In genomic region chr20:33990075-33990474, GRCh38 we compare ENCODE assay signal across 12 cellular contexts. TPM values are rescaled to one million over a fixed set of nuclear protein-coding genes. Genes with fewer than 3 reads are reported as not detected.
DNase-seq lines count a peak whose midpoint lies in the region; ATAC-seq and TF ChIP-seq lines count a peak whose summit lies in the region.
"Had no signal": no experiment of that assay in that cellular context is flagged by ENCODE, and none has a peak within 500 bp of the region (broad histone marks: within the 10 kb centered on the region; RNA-seq: fewer than 3 reads in every experiment).

No MANE protein-coding gene starts in this region.

- no peaks in the 10 kb centered on the region for H3K36me3 ChIP-seq in CD4-positive, CD25-positive, alpha-beta regulatory T cell (ENCODE audit: control insufficient read depth, insufficient read depth, low read length)
- no peaks in the 10 kb centered on the region for H3K36me3 ChIP-seq in right atrium auricular region

- H3K9me3 ChIP-seq in CD4-positive, CD25-positive, alpha-beta regulatory T cell (ENCODE audit: control insufficient read depth in 2 of 2, low read length in 2 of 2), result no peaks in the 10 kb centered on the region
- no peaks in the 10 kb centered on the region for H3K9me3 ChIP-seq in right atrium auricular region
- H3K9me3 ChIP-seq: A549 had no signal

- peaks cover 5% of the 10 kb centered on the region for H3K27me3 Mint-ChIP-seq in CD4-positive, CD25-positive, alpha-beta regulatory T cell
- H3K27me3 Mint-ChIP-seq in activated T-helper 17 cell treated with anti-CD3 and anti-CD28 coated beads, Interleukin-2, amount 50 U/mL, for 72 hours, result no peaks in the 10 kb centered on the region

- no peak overlapping the region for H3K27ac ChIP-seq in CD4-positive, CD25-positive, alpha-beta regulatory T cell (ENCODE audit: insufficient read depth, low read length, poor library complexity, severe bottlenecking)
- no peak overlapping the region for H3K27ac ChIP-seq in right atrium auricular region
- H3K27ac ChIP-seq: A549 had no signal

- no peak for ATAC-seq in CD4-positive, CD25-positive, alpha-beta regulatory T cell (ENCODE audit: low read depth in 2 of 2)
- no peak for ATAC-seq in activated T-helper 17 cell treated with anti-CD3 and anti-CD28 coated beads, Interleukin-2, amount 50 U/mL, for 72 hours (replicated peaks)
- ATAC-seq: A549 had no signal

- intact Hi-C loops in posterior cingulate gyrus (cut with DNase I), result loop anchor here (5.0 kb wide), 1 partner anchor 43 kb away; no protein-coding TSS in a partner anchor

- no peaks in the 10 kb centered on the region for H3K27me3 ChIP-seq in CD4-positive, CD25-positive, alpha-beta regulatory T cell (ENCODE audit: control insufficient read depth, insufficient read depth, low read length)
- no peaks in the 10 kb centered on the region for H3K27me3 ChIP-seq in right atrium auricular region

- peaks cover 7% of the 10 kb centered on the region for H3K36me3 Mint-ChIP-seq in CD4-positive, CD25-positive, alpha-beta regulatory T cell
- H3K36me3 Mint-ChIP-seq in activated T-helper 17 cell treated with anti-CD3 and anti-CD28 coated beads, Interleukin-2, amount 50 U/mL, for 72 hours (ENCODE audit: low read depth), result peaks cover 12% of the 10 kb centered on the region

- peaks cover 0 to 50% (median 28%) of the 10 kb centered on the region in 4 donors for H3K4me1 Mint-ChIP-seq in CD4-positive, CD25-positive, alpha-beta regulatory T cell
- H3K4me1 Mint-ChIP-seq in activated T-helper 17 cell treated with anti-CD3 and anti-CD28 coated beads, Interleukin-2, amount 50 U/mL, for 72 hours, result peaks cover 17% of the 10 kb centered on the region

- H3K27ac Mint-ChIP-seq in CD4-positive, CD25-positive, alpha-beta regulatory T cell, result peak overlapping the region in 1 of 3 donors; percentile 66
- H3K27ac Mint-ChIP-seq in activated T-helper 17 cell treated with anti-CD3 and anti-CD28 coated beads, Interleukin-2, amount 50 U/mL, for 72 hours, result no peak overlapping the region
- H3K27ac Mint-ChIP-seq: CD14-positive monocyte, H9 had no signal

- DNase-seq in Ammon's horn (ENCODE audit: low spot score) (peak; percentile 19), posterior cingulate gyrus (peak in 6 of 10 donors; percentile 12 to 85 (median 28)), right atrium auricular region (ENCODE audit: low spot score) (no peak)
- DNase-seq in CD4-positive, CD25-positive, alpha-beta regulatory T cell, result no peak
- DNase-seq in activated T-cell treated with anti-CD3 and anti-CD28 coated beads, Interleukin-2, amount 50 U/mL, for 48 hours, result no peak
- DNase-seq: DMS53, GF-D8, GOT3, H9 had no signal

- no peak for TF ChIP-seq CTCF in right atrium auricular region (IDR thresholded peaks at IDR 0.05)

- peak overlapping the region; percentile 30 to 97 (median 58) for H3K4me3 Mint-ChIP-seq in CD4-positive, CD25-positive, alpha-beta regulatory T cell
- peak overlapping the region; percentile 97 for H3K4me3 Mint-ChIP-seq in activated T-helper 17 cell treated with anti-CD3 and anti-CD28 coated beads, Interleukin-2, amount 50 U/mL, for 72 hours
- H3K4me3 Mint-ChIP-seq: CD14-positive monocyte, H9 had no signal

- no peaks in the 10 kb centered on the region for H3K9me3 Mint-ChIP-seq in CD4-positive, CD25-positive, alpha-beta regulatory T cell
- H3K9me3 Mint-ChIP-seq in activated T-helper 17 cell treated with anti-CD3 and anti-CD28 coated beads, Interleukin-2, amount 50 U/mL, for 72 hours, result no peaks in the 10 kb centered on the region
- H3K9me3 Mint-ChIP-seq: H9 had no signal

- H3K4me3 ChIP-seq in CD4-positive, CD25-positive, alpha-beta regulatory T cell (ENCODE audit: low read depth, low read length), result peak overlapping the region; percentile 21
- H3K4me3 ChIP-seq in right atrium auricular region, result no peak overlapping the region
- H3K4me3 ChIP-seq: A549 had no signal

- H3K4me1 ChIP-seq in CD4-positive, CD25-positive, alpha-beta regulatory T cell (ENCODE audit: control insufficient read depth, insufficient read depth, low read length, poor library complexity, severe bottlenecking), result peaks cover 21% of the 10 kb centered on the region
- peaks cover 0 to 16% of the 10 kb centered on the region in 2 donors for H3K4me1 ChIP-seq in right atrium auricular region

RNA-seq across cellular contexts. Expression of gene RALY, which starts 3.6 kb away (rescaled TPM):
- total RNA-seq in CD4-positive, CD25-positive, alpha-beta regulatory T cell, result 170 TPM
- polyA plus RNA-seq in CD4-positive, CD25-positive, alpha-beta regulatory T cell, result 100 to 1,000 TPM; 160 to 216 (median 194) TPM
- total RNA-seq in activated T-helper 17 cell treated with anti-CD3 and anti-CD28 coated beads, Interleukin-2, amount 50 U/mL, for 72 hours, result 100 to 1,000 TPM; 112 to 142 TPM
- total RNA-seq in right atrium auricular region, result 10 to 100 TPM; 74.2 to 86.4 TPM

Comparison
In these comparisons a context has a peak if more than half of its experiments do, and no peak if none do; other contexts are left out.
1. DNase-seq: peak in Ammon's horn (single experiment) and posterior cingulate gyrus (6 of 10); none in CD4-positive, CD25-positive, alpha-beta regulatory T cell (0 of 3), right atrium auricular region (single experiment) and activated T-cell treated with anti-CD3 and anti-CD28 coated beads, Interleukin-2, amount 50 U/mL, for 48 hours (0 of 2).